Comparison of ENCODE assay signal across 6 cellular contexts in genomic region chr5:154429341-154429740, GRCh38. TPM values are rescaled to one million over a fixed set of nuclear protein-coding genes. Genes with fewer than 3 reads are reported as not detected.
"Had no signal": no experiment of that assay in that cellular context is flagged by ENCODE, and none has a peak within 500 bp of the region (broad histone marks: within the 10 kb centered on the region; RNA-seq: fewer than 3 reads in every experiment).

No MANE protein-coding gene starts in this region.

- H3K27ac Mint-ChIP-seq: GM23338 had no signal

- ATAC-seq: GM23338 had no signal

- DNase-seq: H9, HCEC 1CT, IMR-90 had no signal

- H3K4me3 Mint-ChIP-seq: GM23338, H9 had no signal

- H3K4me1 Mint-ChIP-seq: GM23338, H9 had no signal

RNA-seq across cellular contexts. Expression of gene HAND1, which starts 48.7 kb away (rescaled TPM):
- total RNA-seq: GM23338, H1, H9, HT-29, IMR-90 had no signal
- polyA plus RNA-seq: GM23338, IMR-90 had no signal
